Comparison of ENCODE assay signal across 16 cellular contexts in the genomic region with DNA sequence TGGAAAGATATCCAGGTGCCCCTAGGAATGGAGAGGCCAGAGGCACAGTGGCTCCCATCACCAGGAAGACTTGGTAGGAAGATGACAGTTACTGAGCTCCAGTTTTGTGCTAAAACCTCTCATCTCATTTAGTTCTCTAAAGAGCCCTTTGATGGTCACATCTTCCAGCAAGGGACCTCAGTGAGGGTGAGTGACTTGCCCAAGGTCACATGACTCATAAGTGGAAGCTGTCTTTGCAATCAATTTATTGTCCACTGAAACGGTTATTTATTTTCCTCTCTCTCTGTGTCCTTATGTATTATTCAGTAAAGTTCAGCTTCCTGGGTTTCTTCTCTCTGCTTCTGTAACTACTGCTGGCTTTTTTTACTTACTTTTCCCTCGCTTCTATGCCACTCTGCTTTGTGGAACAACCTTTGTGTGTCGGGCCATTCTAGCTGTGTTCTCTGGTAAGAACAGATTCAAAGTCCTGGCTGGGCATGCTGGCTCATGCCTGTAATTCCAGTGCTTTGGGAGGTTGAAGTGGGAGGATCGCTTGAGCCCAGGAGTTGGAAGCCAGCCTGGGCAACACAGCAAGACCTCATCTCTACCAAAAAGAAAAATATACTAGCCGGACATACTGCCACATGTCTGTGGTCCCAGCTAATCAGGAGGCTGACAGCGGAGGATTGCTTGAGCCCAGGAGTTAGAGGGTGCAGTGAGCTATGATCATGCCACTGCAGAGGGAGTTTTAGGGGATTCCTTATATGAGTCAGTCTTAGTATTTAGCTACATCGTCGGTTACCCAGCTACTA. TPM values are rescaled to one million over a fixed set of nuclear protein-coding genes. Genes with fewer than 3 reads are reported as not detected.
A peak's percentile ranks its signal among the peaks of the same experiment; 100 is the strongest.
DNase-seq lines count a peak whose midpoint lies in the region; ATAC-seq, FAIRE-seq and TF ChIP-seq lines count a peak whose summit lies in the region.
"Had no signal": no experiment of that assay in that cellular context is flagged by ENCODE, and none has a peak within 500 bp of the region (broad histone marks: within the 10 kb centered on the region; RNA-seq: fewer than 3 reads in every experiment).

No MANE protein-coding gene starts in this region.

- H3K4me2 ChIP-seq in K562 (ENCODE audit: insufficient read depth, low read length): no peak overlapping the region

- no TSS peak for BruUV-seq in K562 (replicated peaks; lab: Mats Ljungman, UMichigan)

- no peak for FAIRE-seq in K562 (lab: Jason Lieb, UNC)
- FAIRE-seq: pancreas had no signal

- POLR2A ChIA-PET in HEK293 (lab: Yijun Ruan, JAX) (no interaction called here), K562 (lab: Yijun Ruan, JAX) (interaction anchor here (0.7 to 1.2 kb wide), 2 partner anchors 11 to 25 kb away, joined by 4 to 6 read pairs; no protein-coding TSS in a partner anchor)

- H3K9me1 ChIP-seq in K562 (ENCODE audit: control insufficient read depth, insufficient read depth, low read length): peaks cover 2% of the 10 kb centered on the region

- CTCF ChIA-PET in HEK293 (lab: Yijun Ruan, JAX): interaction anchor here (0.6 to 0.8 kb wide), 5 partner anchors 42 to 367 kb away, joined by 3 to 4 read pairs (median 4); no protein-coding TSS in a partner anchor
- CTCF ChIA-PET in K562 (lab: Yijun Ruan, JAX; ENCODE audit: low intra/inter-chr PET ratio): no interaction called here

- WGBS in K562 (ENCODE audit: insufficient coverage, low coverage, missing lambda C conversion rate): 72% methylated on average over 5 of the region's 8 CpGs

- no peak for TF ChIP-seq EP300 in K562 (IDR thresholded peaks at IDR 0.05; ENCODE audit: low read length)

- H3K27ac ChIP-seq in HEK293 (ENCODE audit: extremely low read depth, low read depth, low read length): no peak overlapping the region
- H3K27ac ChIP-seq in K562 (ENCODE audit: extremely low read depth, low read depth, low read length): no peak overlapping the region
- H3K27ac ChIP-seq: brain microvascular endothelial cell, pancreas, SJCRH30 had no signal

- H3K9ac ChIP-seq in K562 (ENCODE audit: insufficient read depth in 1 of 2, low read depth in 2 of 2, low read length in 2 of 2): no peak overlapping the region

- intact Hi-C loops in CD14-positive monocyte (cut with micrococcal nuclease) (no loop called here), K562 (cut with micrococcal nuclease) (no loop called here), head of caudate nucleus (cut with DNase I) (no loop called here)

- H4K20me1 ChIP-seq in K562 (replicated peaks; ENCODE audit: control insufficient read depth, insufficient read depth, low read length): no peaks in the 10 kb centered on the region; the same call in 1 of the 2 replicates

- TF ChIP-seq CTCF in CD14-positive monocyte (IDR thresholded peaks at IDR 0.05) (no peak), HEK293 (tag by site-specific recombination; IDR thresholded peaks at IDR 0.05) (no peak), K562 (IDR thresholded peaks at IDR 0.05 in 2 of 3, conservative IDR thresholded peaks at IDR 0.05 in 1 of 3; ENCODE audit: insufficient read depth in 2 of 3, low read depth in 1 of 3, low read length in 3 of 3) (no peak), glutamatergic neuron (IDR thresholded peaks at IDR 0.05; ENCODE audit: partially characterized antibody, unreplicated experiment) (no peak)

- H3K36me3 ChIP-seq in HEK293 (ENCODE audit: control insufficient read depth in 2 of 2, insufficient read depth in 1 of 2, low read length in 2 of 2): peaks cover 0 to 87% of the 10 kb centered on the region in 2 experiments; a peak in 1 of 3 replicates
- peaks cover 88% of the 10 kb centered on the region for H3K36me3 ChIP-seq in K562 (ENCODE audit: control insufficient read depth, insufficient read depth, low read length)

- H3K4me1 Mint-ChIP-seq in CD14-positive monocyte (no peaks in the 10 kb centered on the region), glutamatergic neuron (ENCODE audit: low read depth, unreplicated experiment) (peaks cover 74% of the 10 kb centered on the region)
- H3K4me1 Mint-ChIP-seq in stimulated activated naive CD8-positive, alpha-beta T cell treated with anti-CD3 and anti-CD28 coated beads, Interleukin-15, amount 100 ng/mL, for 72 hours: no peaks in the 10 kb centered on the region

- H3K9me3 Mint-ChIP-seq in CD14-positive monocyte (no peaks in the 10 kb centered on the region), glutamatergic neuron (ENCODE audit: unreplicated experiment) (peaks cover 32% of the 10 kb centered on the region)
- H3K9me3 Mint-ChIP-seq in stimulated activated naive CD8-positive, alpha-beta T cell treated with anti-CD3 and anti-CD28 coated beads, Interleukin-15, amount 100 ng/mL, for 72 hours: no peaks in the 10 kb centered on the region

- ATAC-seq in K562: no peak
- no peak for ATAC-seq in stimulated activated naive CD8-positive, alpha-beta T cell treated with anti-CD3 and anti-CD28 coated beads, Interleukin-15, amount 100 ng/mL, for 72 hours
- ATAC-seq: mucosa of descending colon, pancreas had no signal

- H3K9me3 ChIP-seq in HEK293 (ENCODE audit: control insufficient read depth, insufficient read depth, low read depth, low read length) (no peaks in the 10 kb centered on the region), K562 (replicated peaks; ENCODE audit: control insufficient read depth, insufficient read depth, low read depth, low read length) (no peaks in the 10 kb centered on the region)
- H3K9me3 ChIP-seq: mucosa of descending colon, pancreas, SJCRH30 had no signal

- H3K36me3 Mint-ChIP-seq in CD14-positive monocyte (peaks cover 72 to 77% of the 10 kb centered on the region in 2 donors), glutamatergic neuron (ENCODE audit: unreplicated experiment) (no peaks in the 10 kb centered on the region)

- H3K4me1 ChIP-seq in HEK293 (ENCODE audit: control insufficient read depth, insufficient read depth, low read length): no peaks in the 10 kb centered on the region
- no peaks in the 10 kb centered on the region; a peak in 1 of 5 replicates for H3K4me1 ChIP-seq in K562 (replicated peaks in 1 of 2; ENCODE audit: control insufficient read depth in 2 of 2, insufficient read depth in 2 of 2, low read length in 2 of 2)
- H3K4me1 ChIP-seq: pancreas had no signal

- H3K79me2 ChIP-seq in K562 (ENCODE audit: control insufficient read depth, insufficient read depth, low read length): no peaks in the 10 kb centered on the region

- no peak overlapping the region for H2AFZ ChIP-seq in K562 (ENCODE audit: low read depth, low read length)

- H3K27ac Mint-ChIP-seq in CD14-positive monocyte: peak overlapping the region in 5 of 7 donors; percentile 0 to 70 (median 64)
- H3K27ac Mint-ChIP-seq in glutamatergic neuron (ENCODE audit: unreplicated experiment): peak overlapping the region; percentile 97
- peak overlapping the region in 1 of 2 donors; percentile 69 for H3K27ac Mint-ChIP-seq in stimulated activated naive CD8-positive, alpha-beta T cell treated with anti-CD3 and anti-CD28 coated beads, Interleukin-15, amount 100 ng/mL, for 72 hours

- no peaks in the 10 kb centered on the region for H3K27me3 ChIP-seq in K562 (ENCODE audit: control insufficient read depth in 2 of 2, insufficient read depth in 2 of 2, low read length in 2 of 2)
- H3K27me3 ChIP-seq: brain microvascular endothelial cell, pancreas, SJCRH30 had no signal

- in situ Hi-C loops in K562 (cut with MboI): no loop called here

- H3K4me3 ChIP-seq in HEK293 (ENCODE audit: low read depth, low read length) (no peak overlapping the region), K562 (no peak overlapping the region)
- H3K4me3 ChIP-seq: mucosa of descending colon, pancreas, SJCRH30 had no signal

- H3K4me3 Mint-ChIP-seq in CD14-positive monocyte (no peak overlapping the region), glutamatergic neuron (ENCODE audit: unreplicated experiment) (no peak overlapping the region)
- no peak overlapping the region for H3K4me3 Mint-ChIP-seq in stimulated activated naive CD8-positive, alpha-beta T cell treated with anti-CD3 and anti-CD28 coated beads, Interleukin-15, amount 100 ng/mL, for 72 hours

- TF ChIP-seq POLR2A in K562 (conservative IDR thresholded peaks at IDR 0.05): no peak

- DNase-seq in CD14-positive monocyte (ENCODE audit: low spot score) (no peak), K562 (ENCODE audit: extremely low read depth in 1 of 4, low spot score in 3 of 4) (no peak), glutamatergic neuron (no peak), head of caudate nucleus (no peak), SK-N-DZ (ENCODE audit: low spot score) (no peak), NCI-H510A treated with DMSO at 0.1 percent for 48 hours (lab: John Stamatoyannopoulos, UW) (no peak)
- no peak for DNase-seq in stimulated activated naive CD8-positive, alpha-beta T cell treated with anti-CD3 and anti-CD28 coated beads, Interleukin-15, amount 100 ng/mL, for 72 hours
- DNase-seq: activated CD4-positive, alpha-beta T cell treated with anti-CD3 and anti-CD28 coated beads, Interleukin-2, amount 50 U/mL, for 48 hours; brain microvascular endothelial cell; DMS79; mucosa of descending colon; MV-4-11; NK-92 treated with Interleukin-12 subunit alpha and Interleukin-12 subunit beta, amount 100 ng/mL, for 24 hours; SJCRH30 had no signal

- TF ChIP-seq RAD21 in K562 (CRISPR knock-in tag; conservative IDR thresholded peaks at IDR 0.05 in 1 of 2, IDR thresholded peaks at IDR 0.05 in 1 of 2): no peak

- peaks cover 0 to 1% (median 0%) of the 10 kb centered on the region in 3 donors for H3K27me3 Mint-ChIP-seq in CD14-positive monocyte (ENCODE audit: low read depth in 3 of 3)
- H3K27me3 Mint-ChIP-seq in glutamatergic neuron (ENCODE audit: unreplicated experiment): peaks cover 21% of the 10 kb centered on the region
- no peaks in the 10 kb centered on the region for H3K27me3 Mint-ChIP-seq in stimulated activated naive CD8-positive, alpha-beta T cell treated with anti-CD3 and anti-CD28 coated beads, Interleukin-15, amount 100 ng/mL, for 72 hours

RNA-seq across cellular contexts. Expression of gene PDIA5, which starts 55.9 kb away (rescaled TPM):
- polyA plus RNA-seq in CD14-positive monocyte: 1 to 10 TPM; 7.1 to 10.0 TPM
- 90.0 and 97.0 TPM in 2 replicates for total RNA-seq in K562 (2011; cell fraction: chromatin; rRNA removed; ENCODE audit: low replicate concordance)
- total RNA-seq in K562 (2011; cell fraction: nucleolus; rRNA removed): 67.5 and 68.0 TPM in 2 replicates
- 61.6 and 64.2 TPM in 2 replicates for total RNA-seq in K562 (2011; cell fraction: nucleoplasm; rRNA removed)
- total RNA-seq in K562 (2014; rRNA removed): 19.6 and 20.9 TPM in 2 replicates
- 18.2 and 21.4 TPM in 2 replicates for total RNA-seq in K562 (2014; rRNA removed; fragmentation: Illumina TruSeq; extraction: Trizol)
- 16.1 and 18.0 TPM in 2 replicates for total RNA-seq in K562 (2015; rRNA removed; fragmentation: Illumina TruSeq; extraction: Trizol)
- total RNA-seq in K562 (2021): 23.9 and 27.5 TPM in 2 replicates
- polyA plus RNA-seq in K562 (2011; rRNA removed): 29.2 and 31.8 TPM in 2 replicates
- polyA plus RNA-seq in K562 (2011; cell fraction: cytosol; rRNA removed): 22.6 and 29.7 TPM in 2 replicates
- polyA plus RNA-seq in K562 (2011; cell fraction: nucleus; rRNA removed): 29.8 and 32.1 TPM in 2 replicates
- 20.2 and 26.6 TPM in 2 replicates for polyA plus RNA-seq in K562 (2012)
- 24.9 and 25.9 TPM in 2 replicates for polyA plus RNA-seq in K562 (2014; fragmentation: Illumina TruSeq; extraction: Trizol)
- polyA plus RNA-seq in K562 (2014; fragmentation: Nextera tagmentation; extraction: Ambion mirVana): 1 to 10 TPM; 3.4 to 4.7 TPM
- polyA plus RNA-seq in K562 (2014; rRNA removed): 25.7 and 30.0 TPM in 2 replicates
- polyA minus RNA-seq in K562 (2011; rRNA and poly(A)+ RNA removed): 33.5 and 35.7 TPM in 2 replicates
- polyA minus RNA-seq in K562 (2011; cell fraction: cytosol; rRNA and poly(A)+ RNA removed): 14.5 and 20.6 TPM in 2 replicates
- 11.2 and 26.9 TPM in 2 replicates for polyA minus RNA-seq in K562 (2011; cell fraction: nucleus; rRNA and poly(A)+ RNA removed)
- 49.4 TPM for total RNA-seq in glutamatergic neuron (ENCODE audit: unreplicated experiment)
- polyA plus RNA-seq in SK-N-DZ (2014; cell fraction: cytosol; rRNA removed): 13.4 and 14.5 TPM in 2 replicates
- polyA plus RNA-seq in SK-N-DZ (2014; cell fraction: nucleus; rRNA removed): 19.1 and 34.2 TPM in 2 replicates
